ENCODE assay signal across 1 cellular context in the genomic region with DNA sequence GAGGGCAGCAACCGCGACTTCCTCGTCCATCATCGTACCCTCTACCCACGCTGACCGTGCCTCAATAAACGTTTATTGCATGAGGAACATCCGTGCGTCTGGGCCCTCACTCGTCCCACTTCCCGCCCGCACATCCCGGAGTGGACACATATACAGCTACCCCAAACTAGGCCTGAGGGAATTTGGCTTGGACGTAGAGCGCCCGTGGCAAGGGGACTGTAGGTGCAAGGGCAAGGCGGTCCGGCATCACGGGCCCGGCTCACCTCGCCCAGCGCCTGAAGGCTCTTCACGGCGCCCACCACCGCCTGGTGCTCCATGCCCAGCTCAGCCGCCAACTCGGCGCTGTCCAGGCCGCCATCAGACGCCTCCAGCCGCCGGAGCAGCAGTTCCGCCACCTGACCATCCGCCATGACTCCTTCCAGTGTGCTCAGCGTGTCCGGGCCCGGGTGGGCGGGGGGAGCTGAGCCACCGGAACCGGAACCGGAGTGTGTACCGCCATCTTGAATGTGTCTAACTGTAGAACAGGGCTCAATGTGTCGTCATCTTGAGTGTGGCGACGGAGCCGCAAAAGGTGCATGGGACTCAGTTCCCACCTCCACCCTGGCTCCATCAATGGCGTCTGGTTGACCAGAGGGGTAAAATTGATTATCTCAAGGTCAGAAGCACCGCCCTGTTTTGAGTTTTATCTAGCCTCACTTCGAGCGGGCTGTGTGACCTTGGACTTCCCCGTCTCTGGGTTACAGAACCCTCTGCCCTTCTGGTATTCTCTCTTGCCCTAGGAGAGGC.
TF ChIP-seq lines count a peak whose summit lies in the region.

A gene (minus strand): TSS at position 425 of the 786 bp plus-strand sequence. CDS start 15 bp downstream, at position 410.

TF ChIP-seq in IMR-90, 13 proteins besides CTCF, POLR2A, EP300 and RAD21 (continued from another document):
- TF ChIP-seq, protein P1, sequence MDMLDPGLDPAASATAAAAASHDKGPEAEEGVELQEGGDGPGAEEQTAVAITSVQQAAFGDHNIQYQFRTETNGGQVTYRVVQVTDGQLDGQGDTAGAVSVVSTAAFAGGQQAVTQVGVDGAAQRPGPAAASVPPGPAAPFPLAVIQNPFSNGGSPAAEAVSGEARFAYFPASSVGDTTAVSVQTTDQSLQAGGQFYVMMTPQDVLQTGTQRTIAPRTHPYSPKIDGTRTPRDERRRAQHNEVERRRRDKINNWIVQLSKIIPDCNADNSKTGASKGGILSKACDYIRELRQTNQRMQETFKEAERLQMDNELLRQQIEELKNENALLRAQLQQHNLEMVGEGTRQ (IDR thresholded peaks at IDR 0.05; ENCODE audit: low read depth, low read length): peak; percentile 66
- 0 out of 2 replicates have a peak, but pooled peaks have one; percentile 27 for TF ChIP-seq CEBPB (IDR thresholded peaks at IDR 0.05; ENCODE audit: low read depth, low read length)
TF ChIP-seq in IMR-90: peak in this region for 5.
